Comparison of ENCODE assay signal across 21 cellular contexts in the genomic region with DNA sequence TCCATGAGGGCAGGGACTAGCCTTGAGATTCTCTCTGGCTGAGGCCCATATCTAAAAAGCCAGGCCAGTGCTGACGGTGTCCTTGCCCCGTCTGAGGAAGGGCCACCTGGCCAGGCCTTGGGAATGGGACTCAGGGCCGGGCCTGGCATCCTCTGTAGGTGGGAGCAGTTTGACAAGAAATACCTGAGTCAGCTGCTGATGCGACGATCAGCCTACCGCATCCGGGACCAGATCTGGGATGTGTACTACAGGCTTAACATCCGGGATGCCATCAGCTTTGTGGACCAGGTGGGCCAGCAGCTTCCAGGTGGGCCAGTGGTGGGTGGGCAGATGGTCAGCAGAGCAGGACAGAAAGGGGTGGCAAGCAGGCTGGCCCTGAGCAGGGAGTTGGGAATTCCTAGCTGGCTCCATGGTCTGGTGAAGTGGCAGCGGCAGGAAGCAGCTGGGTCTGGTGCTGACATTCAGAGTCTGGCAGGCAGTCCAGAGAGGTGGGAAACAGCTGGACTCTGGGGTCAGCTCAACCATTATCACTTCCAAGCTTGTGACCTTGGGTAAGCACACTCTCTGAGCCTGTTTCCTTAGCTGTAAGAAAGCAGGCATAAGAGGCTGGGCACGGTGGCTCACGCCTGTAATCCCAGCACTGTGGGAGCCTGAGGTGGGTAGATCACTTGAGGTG. TPM values are rescaled to one million over a fixed set of nuclear protein-coding genes. Genes with fewer than 3 reads are reported as not detected.
DNase-seq lines count a peak whose midpoint lies in the region; ATAC-seq and TF ChIP-seq lines count a peak whose summit lies in the region.
"Had no signal": no experiment of that assay in that cellular context is flagged by ENCODE, and none has a peak within 500 bp of the region (broad histone marks: within the 10 kb centered on the region; RNA-seq: fewer than 3 reads in every experiment).

No MANE protein-coding gene starts in this region.

- H2BK5ac ChIP-seq in H9 (ENCODE audit: insufficient read length, low read length) (no peak overlapping the region), mesenchymal stem cell (ENCODE audit: low read depth, low read length, poor library complexity, severe bottlenecking) (no peak overlapping the region)

- H2AK5ac ChIP-seq in H9 (ENCODE audit: insufficient read length, low read length) (no peak overlapping the region), mesenchymal stem cell (ENCODE audit: low read length, severe bottlenecking) (no peak overlapping the region)

- H3K36me3 Mint-ChIP-seq in H9 (ENCODE audit: insufficient read depth in 1 of 3, low read depth in 3 of 3): peaks cover 0 to 19% (median 0%) of the 10 kb centered on the region in 3 experiments; a peak in 4 of 7 replicates

- no peaks in the 10 kb centered on the region for H3K9me3 Mint-ChIP-seq in H9

- DNase-seq in H9 (peak; percentile 17), dermis microvascular lymphatic vessel endothelial cell (ENCODE audit: low read depth in 2 of 2) (peak; percentile 77 to 94), mesenchymal stem cell (no peak), pulmonary artery endothelial cell (ENCODE audit: low read depth, low spot score) (peak; percentile 84), NK-92 (lab: John Stamatoyannopoulos, UW; ENCODE audit: unreplicated experiment) (no peak)
- DNase-seq: BE2C; HCEC 1CT; Karpas-422; NCI-H1048; NCI-H1436; NCI-H187 treated with DMSO at 0.1 percent for 48 hours; NCI-H2107; NCI-H446 treated with DMSO at 0.1 percent for 48 hours; NCI-H69; NK-92 treated with Interleukin-12 subunit alpha and Interleukin-12 subunit beta, amount 100 ng/mL, for 24 hours; SIG-M5 had no signal

- ATAC-seq in HG02973 (IDR thresholded peaks at IDR 0.05; ENCODE audit: unreplicated experiment) (no peak), GM21786 (IDR thresholded peaks at IDR 0.05; ENCODE audit: unreplicated experiment) (no peak), GM18511 (IDR thresholded peaks at IDR 0.05; ENCODE audit: unreplicated experiment) (no peak)
- ATAC-seq: SK-N-SH treated with all-trans-retinoic acid at 6 μM for 48 hours had no signal

- no peak overlapping the region for H3K4me3 Mint-ChIP-seq in H9

- H3K36me3 ChIP-seq in mesenchymal stem cell (ENCODE audit: control insufficient read depth in 1 of 2, insufficient read depth in 2 of 2, low read depth in 1 of 2, low read length in 2 of 2): peaks cover 21 to 67% of the 10 kb centered on the region in 2 experiments
- H3K36me3 ChIP-seq: BE2C had no signal

- H3K9ac ChIP-seq in H9 (ENCODE audit: extremely low read depth, insufficient read length, low read length): no peak overlapping the region
- H3K9ac ChIP-seq in mesenchymal stem cell (ENCODE audit: low read length): peak overlapping the region; percentile 27

- H3K4me1 Mint-ChIP-seq in H9: no peaks in the 10 kb centered on the region

- WGBS in H9 (ENCODE audit: extremely low coverage, insufficient read length, low lambda C conversion rate): no CpG with 5 or more reads among the region's 11 CpGs
- 97% methylated on average over 11 of the region's 11 CpGs for WGBS in mesenchymal stem cell

- H2BK120ac ChIP-seq in H9 (ENCODE audit: low read depth, low read length, poor library complexity, severe bottlenecking) (no peak overlapping the region), mesenchymal stem cell (ENCODE audit: low read depth, low read length) (no peak overlapping the region)

- no peaks in the 10 kb centered on the region for H4K20me1 ChIP-seq in H9 (ENCODE audit: control insufficient read depth, insufficient read depth, insufficient read length)

- no peaks in the 10 kb centered on the region for H3K23me2 ChIP-seq in H9 (ENCODE audit: insufficient read length, low read depth, low read length, poor library complexity, severe bottlenecking)

- H3K4me2 ChIP-seq in H9 (ENCODE audit: insufficient read depth, insufficient read length, low read length) (no peak overlapping the region), mesenchymal stem cell (ENCODE audit: low read length, poor library complexity, severe bottlenecking) (no peak overlapping the region)

- no peak for TF ChIP-seq CTCF in H9 (conservative IDR thresholded peaks at IDR 0.05)

- H3K79me1 ChIP-seq in H9 (ENCODE audit: insufficient read depth, low read depth, low read length, poor library complexity, severe bottlenecking): no peaks in the 10 kb centered on the region
- no peaks in the 10 kb centered on the region for H3K79me1 ChIP-seq in mesenchymal stem cell (replicated peaks; ENCODE audit: low read length, poor library complexity, severe bottlenecking)

- H3K79me2 ChIP-seq in H9 (ENCODE audit: insufficient read depth, low read length): no peaks in the 10 kb centered on the region

- H3K4ac ChIP-seq in H9 (ENCODE audit: low read depth, low read length) (no peak overlapping the region), mesenchymal stem cell (ENCODE audit: low read depth in 1 of 2, low read length in 2 of 2) (no peak overlapping the region)

- H3K18ac ChIP-seq in H9 (ENCODE audit: insufficient read length, low read depth, low read length): no peak overlapping the region
- H3K18ac ChIP-seq in mesenchymal stem cell (ENCODE audit: low read depth in 1 of 2, low read length in 2 of 2): no peak overlapping the region

- no peaks in the 10 kb centered on the region for H3K27me3 ChIP-seq in H9 (ENCODE audit: insufficient read depth, low read length)
- peaks cover 0 to 4% of the 10 kb centered on the region in 2 experiments for H3K27me3 ChIP-seq in mesenchymal stem cell (ENCODE audit: control insufficient read depth in 1 of 2, insufficient read depth in 1 of 2, low read length in 2 of 2)
- H3K27me3 ChIP-seq: BE2C had no signal

- H3K14ac ChIP-seq in H9 (ENCODE audit: insufficient read depth, low read length): no peak overlapping the region
- H3K14ac ChIP-seq in mesenchymal stem cell (ENCODE audit: low read length in 2 of 2): no peak overlapping the region

- H3K4me1 ChIP-seq in H9 (ENCODE audit: insufficient read depth, low read length) (no peaks in the 10 kb centered on the region), mesenchymal stem cell (ENCODE audit: control insufficient read depth, insufficient read depth, low read depth, low read length) (no peaks in the 10 kb centered on the region)

- no peak overlapping the region for H2BK20ac ChIP-seq in H9 (ENCODE audit: low read depth, low read length, poor library complexity, severe bottlenecking)

- H2BK15ac ChIP-seq in H9 (ENCODE audit: low read depth, low read length) (no peak overlapping the region), mesenchymal stem cell (ENCODE audit: low read depth, poor library complexity, severe bottlenecking) (no peak overlapping the region)

- no peak overlapping the region for H4K8ac ChIP-seq in H9 (replicated peaks; ENCODE audit: insufficient read length, low read depth, low read length)
- H4K8ac ChIP-seq in mesenchymal stem cell (ENCODE audit: low read length): no peak overlapping the region

- H3T11ph ChIP-seq in H9 (ENCODE audit: low read length): no peak overlapping the region

- H2AFZ ChIP-seq in H9 (ENCODE audit: low read length) (no peak overlapping the region), mesenchymal stem cell (ENCODE audit: low read depth, low read length) (no peak overlapping the region)

- no peak overlapping the region for H4K5ac ChIP-seq in H9 (ENCODE audit: insufficient read length, low read depth, low read length)

- H3K27ac ChIP-seq in H9 (ENCODE audit: insufficient read length, low read depth, low read length) (no peak overlapping the region), mesenchymal stem cell (ENCODE audit: low read length, poor library complexity, severe bottlenecking) (no peak overlapping the region)
- H3K27ac ChIP-seq: RWPE1 had no signal

- H4K91ac ChIP-seq in H9 (ENCODE audit: insufficient read length, low read depth, low read length): no peak overlapping the region
- H4K91ac ChIP-seq in mesenchymal stem cell (ENCODE audit: low read length): no peak overlapping the region

- H2BK12ac ChIP-seq in H9 (ENCODE audit: insufficient read length, low read depth, low read length) (no peak overlapping the region), mesenchymal stem cell (ENCODE audit: low read length in 2 of 2) (no peak overlapping the region)

- H3K4me3 ChIP-seq in mesenchymal stem cell (ENCODE audit: insufficient read depth in 1 of 2, low read depth in 1 of 2, low read length in 2 of 2): no peak overlapping the region

- no peak overlapping the region for H3K56ac ChIP-seq in H9 (ENCODE audit: insufficient read length, low read depth, low read length)

- H3K27me3 Mint-ChIP-seq in H9 (ENCODE audit: low read depth): peaks cover 7% of the 10 kb centered on the region

- H3K23ac ChIP-seq in H9 (ENCODE audit: insufficient read length, low read depth, low read length): no peak overlapping the region
- no peak overlapping the region for H3K23ac ChIP-seq in mesenchymal stem cell (ENCODE audit: low read length in 2 of 2)

- H3K27ac Mint-ChIP-seq in H9: no peak overlapping the region

- no peaks in the 10 kb centered on the region for H3K9me3 ChIP-seq in H9 (ENCODE audit: control insufficient read depth, low read depth, low read length)
- no peaks in the 10 kb centered on the region for H3K9me3 ChIP-seq in mesenchymal stem cell (ENCODE audit: control insufficient read depth, low read length)
- H3K9me3 ChIP-seq: BE2C had no signal

RNA-seq across cellular contexts. Expression of gene SLC9A5, which starts 9.5 kb away (rescaled TPM):
- total RNA-seq in H9 (2021) (7.5 and 9.1 TPM in 2 replicates), dermis microvascular lymphatic vessel endothelial cell (0.39 and 0.51 TPM in 2 replicates), pulmonary artery endothelial cell (0.99 and 1.3 TPM in 2 replicates)
- polyA plus RNA-seq in mesenchymal stem cell (2013, experiment 1 of 2): 1.5 TPM
- 1.5 TPM for polyA plus RNA-seq in mesenchymal stem cell (2013, experiment 2 of 2)

RNA-seq across cellular contexts. Expression of gene FHOD1, which starts 11.0 kb away (rescaled TPM):
- total RNA-seq in H9 (2021): 67.0 and 70.7 TPM in 2 replicates
- total RNA-seq in dermis microvascular lymphatic vessel endothelial cell: 15.0 and 18.2 TPM in 2 replicates
- 51.6 TPM for polyA plus RNA-seq in mesenchymal stem cell (2013, experiment 1 of 2)
- 50.1 TPM for polyA plus RNA-seq in mesenchymal stem cell (2013, experiment 2 of 2)
- total RNA-seq in pulmonary artery endothelial cell: 22.1 and 27.0 TPM in 2 replicates

RNA-seq across cellular contexts. Expression of gene PLEKHG4, which starts 21.0 kb away (rescaled TPM):
- total RNA-seq in H9 (2021) (13.2 and 13.9 TPM in 2 replicates), dermis microvascular lymphatic vessel endothelial cell (9.2 and 11.6 TPM in 2 replicates), pulmonary artery endothelial cell (33.2 and 51.5 TPM in 2 replicates)
- 6.6 TPM for polyA plus RNA-seq in mesenchymal stem cell (2013, experiment 1 of 2)
- polyA plus RNA-seq in mesenchymal stem cell (2013, experiment 2 of 2): 6.5 TPM

RNA-seq across cellular contexts. Expression of gene TMEM208, which starts 31.4 kb away (rescaled TPM):
- 42.6 and 43.3 TPM in 2 replicates for total RNA-seq in H9 (2021)
- total RNA-seq in dermis microvascular lymphatic vessel endothelial cell: 23.6 and 28.1 TPM in 2 replicates
- 43.4 TPM for polyA plus RNA-seq in mesenchymal stem cell (2013, experiment 1 of 2)
- polyA plus RNA-seq in mesenchymal stem cell (2013, experiment 2 of 2): 44.0 TPM
- 27.5 and 30.0 TPM in 2 replicates for total RNA-seq in pulmonary artery endothelial cell

RNA-seq across cellular contexts. Expression of gene ELMO3, which starts 59.4 kb away (rescaled TPM):
- total RNA-seq in H9 (2021): 8.6 and 9.1 TPM in 2 replicates
- 0.64 and 1.0 TPM in 2 replicates for total RNA-seq in dermis microvascular lymphatic vessel endothelial cell
- 0.64 TPM for polyA plus RNA-seq in mesenchymal stem cell (2013, experiment 1 of 2)
- 0.49 TPM for polyA plus RNA-seq in mesenchymal stem cell (2013, experiment 2 of 2)
- 0.53 and 1.4 TPM in 2 replicates for total RNA-seq in pulmonary artery endothelial cell

Comparison
In these comparisons a context has a peak if more than half of its experiments do, and no peak if none do; other contexts are left out.
1. DNase-seq: peak in H9 (single experiment), dermis microvascular lymphatic vessel endothelial cell (2 of 2) and pulmonary artery endothelial cell (single experiment); none in mesenchymal stem cell (single experiment) and NK-92 (single experiment).